ENCODE assay signal across 23 cellular contexts in the genomic region with DNA sequence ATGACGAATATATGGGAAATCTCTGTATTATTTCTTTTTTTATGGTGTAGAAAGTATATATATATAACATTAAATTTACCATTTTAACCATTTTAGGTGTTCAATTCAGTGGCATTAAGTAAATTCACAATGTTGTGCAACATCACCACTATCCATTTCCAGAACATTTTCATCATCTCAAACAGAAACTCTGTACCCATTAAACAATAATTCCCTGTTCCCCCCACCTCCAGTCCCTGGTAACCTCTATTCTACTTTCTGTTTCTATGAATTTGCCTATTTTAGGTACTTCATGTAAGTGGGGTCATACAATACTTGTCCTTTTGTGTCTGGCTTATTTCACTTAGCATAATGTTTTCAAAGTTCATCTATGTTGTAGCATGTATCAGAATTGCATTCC. TPM values are rescaled to one million over a fixed set of nuclear protein-coding genes. Genes with fewer than 3 reads are reported as not detected.
"Had no signal": no experiment of that assay in that cellular context is flagged by ENCODE, and none has a peak within 500 bp of the region (broad histone marks: within the 10 kb centered on the region; RNA-seq: fewer than 3 reads in every experiment).

No MANE protein-coding gene starts in this region.

- H3K27ac Mint-ChIP-seq: IgD-negative memory B cell had no signal

- H3K9me2 ChIP-seq: SK-N-SH had no signal

- H3K4me3 ChIP-seq: K562 had no signal

- H3K27ac ChIP-seq: HL-60, KMS-11 had no signal

- H3K4me3 Mint-ChIP-seq: IgD-negative memory B cell had no signal

- DNase-seq: NCI-H1092, NCI-H1105 treated with DMSO at 0.1 percent for 48 hours, NCI-H1417 treated with DMSO at 0.1 percent for 48 hours, NCI-H146, NCI-H1694 treated with DMSO at 0.1 percent for 48 hours, NCI-H1930, NCI-H2081, NCI-H2107, NCI-H2227 treated with DMSO at 0.1 percent for 48 hours, NCI-H524, NCI-H526 treated with DMSO at 0.1 percent for 48 hours, NCI-H748 treated with DMSO at 0.1 percent for 48 hours, RPMI8226, SHP77, SK-N-SH, SW 1271 had no signal

- H3K9me3 ChIP-seq: SK-N-SH had no signal

- H3K4me2 ChIP-seq: KMS-11, SK-N-SH had no signal

- H3K9ac ChIP-seq: KMS-11, SK-N-SH had no signal

- ATAC-seq: K562 had no signal

RNA-seq across cellular contexts. Expression of a gene that starts 35.6 kb away (rescaled TPM):
- total RNA-seq: MCF 10A had no signal

RNA-seq across cellular contexts. Expression of a gene that starts 43.7 kb away (rescaled TPM):
- total RNA-seq: MCF 10A had no signal

RNA-seq across cellular contexts. Expression of a gene that starts 49.8 kb away (rescaled TPM):
- total RNA-seq: K562, MCF 10A, NCI-H460, SK-MEL-5 had no signal
